17 cellular contexts compared by ENCODE assay signal in the genomic region with DNA sequence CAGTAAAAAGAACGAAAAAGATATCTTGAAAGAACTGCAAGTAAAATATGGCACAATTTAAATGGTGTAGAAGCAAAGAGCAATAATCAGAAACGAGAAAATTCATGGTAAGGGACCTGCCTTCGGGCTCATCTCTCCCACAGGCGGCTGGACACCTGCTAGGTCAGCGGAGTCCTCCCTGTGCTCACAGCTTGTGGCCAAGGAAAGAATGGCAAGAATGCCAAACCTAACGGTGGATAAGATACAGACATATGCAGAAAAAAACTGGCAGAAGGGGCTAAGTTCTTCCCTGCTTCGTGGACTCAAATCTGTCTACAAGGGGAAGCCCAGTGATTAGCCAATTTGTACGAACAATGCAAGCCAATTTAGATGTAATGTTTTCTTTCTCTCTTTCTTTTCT.
DNase-seq lines count a peak whose midpoint lies in the region; ATAC-seq, FAIRE-seq and TF ChIP-seq lines count a peak whose summit lies in the region.
"Had no signal": no experiment of that assay in that cellular context is flagged by ENCODE, and none has a peak within 500 bp of the region (broad histone marks: within the 10 kb centered on the region; RNA-seq: fewer than 3 reads in every experiment).

No MANE protein-coding gene starts in this region.

- no peak overlapping the region for H2AFZ ChIP-seq in GM23338
- no peak overlapping the region for H2AFZ ChIP-seq in astrocyte (ENCODE audit: low read depth, low read length)

- peak; percentile 81 for ATAC-seq in GM23338
- ATAC-seq in psoas muscle = no peak

- H3K9ac ChIP-seq in astrocyte (ENCODE audit: low read length) = no peak overlapping the region

- DNase-seq in GM23338 (ENCODE audit: low spot score) (peak; percentile 66), NCI-H69 (lab: John Stamatoyannopoulos, UW) (peak; percentile 75), astrocyte (ENCODE audit: low read depth) (no peak), myocyte (ENCODE audit: low read depth) (peak; percentile 2), retina (no peak), AG20443 (ENCODE audit: low spot score) (no peak), psoas muscle (no peak)
- DNase-seq: DMS 273 treated with DMSO at 0.1 percent for 48 hours, EL, MV-4-11, NCI-H187, NCI-H446 treated with DMSO at 0.1 percent for 48 hours, OCI-M1, RPMI8226, SW 1271 had no signal

- 27 to 35% (median 30%) methylated on average over 8 of the region's 8 CpGs for WGBS in psoas muscle, 3 donors

- intact Hi-C loops in psoas muscle (cut with DNase I) = no loop called here

- no peak for TF ChIP-seq CTCF in GM23338 (conservative IDR thresholded peaks at IDR 0.05; ENCODE audit: low read depth in 2 of 2)
- TF ChIP-seq CTCF in astrocyte (IDR thresholded peaks at IDR 0.05; ENCODE audit: insufficient read depth, low read depth, low read length) = no peak
- no peak for TF ChIP-seq CTCF in psoas muscle (IDR thresholded peaks at IDR 0.05)

- H3K4me3 Mint-ChIP-seq in GM23338 (no peak overlapping the region), astrocyte (ENCODE audit: unreplicated experiment) (no peak overlapping the region)

- H4K20me1 ChIP-seq in GM23338 (replicated peaks; ENCODE audit: insufficient read depth) = no peaks in the 10 kb centered on the region
- H4K20me1 ChIP-seq in astrocyte (ENCODE audit: insufficient read depth, low read length) = no peaks in the 10 kb centered on the region

- H3K4me2 ChIP-seq in GM23338 = no peak overlapping the region; the same call in 1 of the 2 replicates
- H3K4me2 ChIP-seq in astrocyte (ENCODE audit: low read length) = no peak overlapping the region

- no peaks in the 10 kb centered on the region for H3K9me3 ChIP-seq in astrocyte (ENCODE audit: insufficient read depth, low read depth, low read length)
- H3K9me3 ChIP-seq in psoas muscle = no peaks in the 10 kb centered on the region

- H3K27me3 Mint-ChIP-seq in GM23338 (ENCODE audit: insufficient read depth, low read depth, poor library complexity) (peaks cover 2% of the 10 kb centered on the region), astrocyte (ENCODE audit: low read depth, unreplicated experiment) (no peaks in the 10 kb centered on the region)

- no peak overlapping the region for H3K27ac Mint-ChIP-seq in GM23338
- H3K27ac Mint-ChIP-seq in astrocyte (ENCODE audit: unreplicated experiment) = peak overlapping the region; percentile 26

- H3K36me3 ChIP-seq in GM23338 (ENCODE audit: insufficient read depth) = no peaks in the 10 kb centered on the region
- H3K36me3 ChIP-seq in astrocyte (ENCODE audit: insufficient read depth, low read length) = no peaks in the 10 kb centered on the region
- no peaks in the 10 kb centered on the region for H3K36me3 ChIP-seq in psoas muscle (ENCODE audit: insufficient read depth in 1 of 2, low read depth in 1 of 2)

- FAIRE-seq in astrocyte (lab: Jason Lieb, UNC) = no peak
- FAIRE-seq: GM19239, HTR-8/SVneo had no signal

- H3K79me2 ChIP-seq in GM23338 (replicated peaks; ENCODE audit: insufficient read depth) (no peaks in the 10 kb centered on the region), astrocyte (ENCODE audit: insufficient read depth, low read length) (no peaks in the 10 kb centered on the region)

- no peaks in the 10 kb centered on the region for H3K9me2 ChIP-seq in GM23338 (ENCODE audit: insufficient read depth)

- H3K4me1 Mint-ChIP-seq in GM23338 (peaks cover 18% of the 10 kb centered on the region), astrocyte (ENCODE audit: low read depth, unreplicated experiment) (peaks cover 7% of the 10 kb centered on the region)

- H3K4me1 ChIP-seq in GM23338 (ENCODE audit: insufficient read depth) (peaks cover 6% of the 10 kb centered on the region; the same call in 1 of the 2 replicates), astrocyte (ENCODE audit: insufficient read depth, low read length) (no peaks in the 10 kb centered on the region), psoas muscle (no peaks in the 10 kb centered on the region)

- H3K9me3 Mint-ChIP-seq in GM23338 (no peaks in the 10 kb centered on the region), astrocyte (ENCODE audit: unreplicated experiment) (no peaks in the 10 kb centered on the region)

- H3F3A ChIP-seq in GM23338 (replicated peaks; ENCODE audit: low read depth) = no peaks in the 10 kb centered on the region

- H3K4me3 ChIP-seq in GM23338 = no peak overlapping the region
- no peak overlapping the region for H3K4me3 ChIP-seq in astrocyte (ENCODE audit: insufficient read depth, low read depth, low read length)
- no peak overlapping the region for H3K4me3 ChIP-seq in psoas muscle

- H3K36me3 Mint-ChIP-seq in GM23338 (ENCODE audit: low read depth) = no peaks in the 10 kb centered on the region
- H3K36me3 Mint-ChIP-seq in astrocyte (ENCODE audit: low read depth, unreplicated experiment) = no peaks in the 10 kb centered on the region

- H3K27me3 ChIP-seq in GM23338 (ENCODE audit: insufficient read depth) (no peaks in the 10 kb centered on the region), astrocyte (ENCODE audit: insufficient read depth, low read length) (no peaks in the 10 kb centered on the region), psoas muscle (ENCODE audit: insufficient read depth in 3 of 3, low read length in 2 of 3) (no peaks in the 10 kb centered on the region)

- H3K27ac ChIP-seq in GM23338 (ENCODE audit: low read depth) (no peak overlapping the region), astrocyte (ENCODE audit: low read depth, low read length) (no peak overlapping the region), psoas muscle (no peak overlapping the region)

TF ChIP-seq in GM23338, 12 proteins besides CTCF, POLR2A, EP300 and RAD21 (continues in another document):
- TF ChIP-seq ZNF331 (CRISPR knock-in tag; IDR thresholded peaks at IDR 0.05; ENCODE audit: low read depth) (no peak), STAT1 (IDR thresholded peaks at IDR 0.05; ENCODE audit: unreplicated experiment) (no peak), EZH2 (IDR thresholded peaks at IDR 0.05; ENCODE audit: low read depth, unreplicated experiment) (no peak), NANOG (IDR thresholded peaks at IDR 0.05; ENCODE audit: borderline replicate concordance) (no peak), EZH2phosphoT487 (IDR thresholded peaks at IDR 0.05; ENCODE audit: unreplicated experiment) (no peak), CREB1 (CRISPR knock-in tag; IDR thresholded peaks at IDR 0.05; ENCODE audit: low read depth) (no peak), JUNB (IDR thresholded peaks at IDR 0.05; ENCODE audit: unreplicated experiment) (no peak), POLR2AphosphoS5 (IDR thresholded peaks at IDR 0.05; ENCODE audit: low read depth) (no peak), ZNF114 (CRISPR knock-in tag; IDR thresholded peaks at IDR 0.05) (no peak)
- TF ChIP-seq, protein P1, sequence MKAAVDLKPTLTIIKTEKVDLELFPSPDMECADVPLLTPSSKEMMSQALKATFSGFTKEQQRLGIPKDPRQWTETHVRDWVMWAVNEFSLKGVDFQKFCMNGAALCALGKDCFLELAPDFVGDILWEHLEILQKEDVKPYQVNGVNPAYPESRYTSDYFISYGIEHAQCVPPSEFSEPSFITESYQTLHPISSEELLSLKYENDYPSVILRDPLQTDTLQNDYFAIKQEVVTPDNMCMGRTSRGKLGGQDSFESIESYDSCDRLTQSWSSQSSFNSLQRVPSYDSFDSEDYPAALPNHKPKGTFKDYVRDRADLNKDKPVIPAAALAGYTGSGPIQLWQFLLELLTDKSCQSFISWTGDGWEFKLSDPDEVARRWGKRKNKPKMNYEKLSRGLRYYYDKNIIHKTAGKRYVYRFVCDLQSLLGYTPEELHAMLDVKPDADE (IDR thresholded peaks at IDR 0.05) = no peak
- TF ChIP-seq, protein P2, sequence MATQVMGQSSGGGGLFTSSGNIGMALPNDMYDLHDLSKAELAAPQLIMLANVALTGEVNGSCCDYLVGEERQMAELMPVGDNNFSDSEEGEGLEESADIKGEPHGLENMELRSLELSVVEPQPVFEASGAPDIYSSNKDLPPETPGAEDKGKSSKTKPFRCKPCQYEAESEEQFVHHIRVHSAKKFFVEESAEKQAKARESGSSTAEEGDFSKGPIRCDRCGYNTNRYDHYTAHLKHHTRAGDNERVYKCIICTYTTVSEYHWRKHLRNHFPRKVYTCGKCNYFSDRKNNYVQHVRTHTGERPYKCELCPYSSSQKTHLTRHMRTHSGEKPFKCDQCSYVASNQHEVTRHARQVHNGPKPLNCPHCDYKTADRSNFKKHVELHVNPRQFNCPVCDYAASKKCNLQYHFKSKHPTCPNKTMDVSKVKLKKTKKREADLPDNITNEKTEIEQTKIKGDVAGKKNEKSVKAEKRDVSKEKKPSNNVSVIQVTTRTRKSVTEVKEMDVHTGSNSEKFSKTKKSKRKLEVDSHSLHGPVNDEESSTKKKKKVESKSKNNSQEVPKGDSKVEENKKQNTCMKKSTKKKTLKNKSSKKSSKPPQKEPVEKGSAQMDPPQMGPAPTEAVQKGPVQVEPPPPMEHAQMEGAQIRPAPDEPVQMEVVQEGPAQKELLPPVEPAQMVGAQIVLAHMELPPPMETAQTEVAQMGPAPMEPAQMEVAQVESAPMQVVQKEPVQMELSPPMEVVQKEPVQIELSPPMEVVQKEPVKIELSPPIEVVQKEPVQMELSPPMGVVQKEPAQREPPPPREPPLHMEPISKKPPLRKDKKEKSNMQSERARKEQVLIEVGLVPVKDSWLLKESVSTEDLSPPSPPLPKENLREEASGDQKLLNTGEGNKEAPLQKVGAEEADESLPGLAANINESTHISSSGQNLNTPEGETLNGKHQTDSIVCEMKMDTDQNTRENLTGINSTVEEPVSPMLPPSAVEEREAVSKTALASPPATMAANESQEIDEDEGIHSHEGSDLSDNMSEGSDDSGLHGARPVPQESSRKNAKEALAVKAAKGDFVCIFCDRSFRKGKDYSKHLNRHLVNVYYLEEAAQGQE (IDR thresholded peaks at IDR 0.05; ENCODE audit: unreplicated experiment) = no peak

Comparison
In these comparisons a context has a peak if more than half of its experiments do, and no peak if none do; other contexts are left out.
1. DNase-seq: peak in GM23338 (single experiment), NCI-H69 (single experiment) and myocyte (single experiment); none in astrocyte (single experiment), retina (single experiment), AG20443 (single experiment) and psoas muscle (0 of 2).